Comparison of ENCODE assay signal across 13 cellular contexts in the genomic region with DNA sequence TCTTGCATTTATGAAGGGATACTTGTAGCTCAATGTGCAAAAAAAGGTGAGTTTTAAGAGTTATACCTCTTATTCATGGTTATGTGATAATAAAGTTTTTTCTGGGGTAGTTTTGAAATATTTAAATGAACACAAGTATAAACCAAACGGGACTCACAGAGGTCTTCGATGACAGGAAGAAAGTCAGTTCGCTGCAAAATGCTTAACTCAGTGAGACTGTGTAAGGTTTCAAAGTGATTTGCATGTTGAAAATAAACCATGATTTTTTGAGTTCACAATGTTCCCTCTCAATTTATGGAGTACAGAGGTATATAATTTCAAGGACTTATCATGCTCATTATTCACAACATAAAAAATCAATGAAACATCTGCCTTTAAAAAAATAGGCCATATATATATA. TPM values are rescaled to one million over a fixed set of nuclear protein-coding genes. Genes with fewer than 3 reads are reported as not detected.
DNase-seq lines count a peak whose midpoint lies in the region; ATAC-seq, FAIRE-seq and TF ChIP-seq lines count a peak whose summit lies in the region.
"Had no signal": no experiment of that assay in that cellular context is flagged by ENCODE, and none has a peak within 500 bp of the region (broad histone marks: within the 10 kb centered on the region; RNA-seq: fewer than 3 reads in every experiment).

No MANE protein-coding gene starts in this region.

- peak overlapping the region; percentile 55 for H3K4me2 ChIP-seq in GM12878 (ENCODE audit: control insufficient read depth, insufficient read depth)

- no peak for TF ChIP-seq RAD21 in GM12878 (IDR thresholded peaks at IDR 0.05; ENCODE audit: insufficient read depth, low read depth, low read length)

- CTCF ChIA-PET in GM12878 (lab: Yijun Ruan, JAX) = interaction anchor here (0.7 to 1.1 kb wide), 3 partner anchors 10 to 57 kb away, joined by 3 read pairs; no protein-coding TSS in a partner anchor
- CTCF ChIA-PET in naive thymus-derived CD4-positive, alpha-beta T cell (lab: Charles Lee) = no interaction called here

- intact Hi-C loops in GM12878 (cut with micrococcal nuclease; ENCODE audit: unreplicated experiment) = no loop called here
- intact Hi-C loops in naive thymus-derived CD4-positive, alpha-beta T cell (cut with micrococcal nuclease) = no loop called here

- H3K4me1 Mint-ChIP-seq in naive thymus-derived CD4-positive, alpha-beta T cell = peaks cover 0 to 9% (median 8%) of the 10 kb centered on the region in 7 donors
- H3K4me1 Mint-ChIP-seq: WTC11 had no signal

- H3K36me3 Mint-ChIP-seq in naive thymus-derived CD4-positive, alpha-beta T cell = peaks cover 0 to 33% (median 8%) of the 10 kb centered on the region in 5 donors

- peaks cover 0 to 5% (median 0%) of the 10 kb centered on the region in 11 donors for H3K9me3 Mint-ChIP-seq in naive thymus-derived CD4-positive, alpha-beta T cell

- no peaks in the 10 kb centered on the region for H4K20me1 ChIP-seq in GM12878 (ENCODE audit: control insufficient read depth, insufficient read depth)

- no peak for TF ChIP-seq CTCF in GM12878 (IDR thresholded peaks at IDR 0.05 in 2 of 3, conservative IDR thresholded peaks at IDR 0.05 in 1 of 3; ENCODE audit: control insufficient read depth in 2 of 3, extremely low read depth in 1 of 3, insufficient read depth in 1 of 3, low read depth in 3 of 3, low read length in 3 of 3)

- peak overlapping the region in 5 of 10 donors; percentile 10 to 39 (median 20) for H3K4me3 Mint-ChIP-seq in naive thymus-derived CD4-positive, alpha-beta T cell
- H3K4me3 Mint-ChIP-seq: WTC11 had no signal

- FAIRE-seq in GM12891 (lab: Jason Lieb, UNC) (peak; percentile 68), GM12878 (lab: Jason Lieb, UNC) (peak; percentile 18)
- FAIRE-seq: islet of Langerhans had no signal

- H3K9ac ChIP-seq in GM12878 (ENCODE audit: control insufficient read depth, insufficient read depth, low read length) = peak overlapping the region; percentile 27; the same call in 1 of the 2 replicates

- SMC1A ChIA-PET in GM12878 (lab: Charles Lee; ENCODE audit: uncharacterized antibody, unreplicated experiment) = no interaction called here

- H3K36me3 ChIP-seq in GM12878 (ENCODE audit: control insufficient read depth in 2 of 2, insufficient read depth in 2 of 2, low read length in 1 of 2) = peaks cover 4 to 8% of the 10 kb centered on the region in 2 experiments; a peak in 3 of 4 replicates
- H3K36me3 ChIP-seq in naive thymus-derived CD4-positive, alpha-beta T cell (ENCODE audit: control insufficient read depth in 2 of 3, insufficient read depth in 3 of 3, low read length in 3 of 3) = no peaks in the 10 kb centered on the region

- POLR2A ChIA-PET in GM12878 (lab: Charles Lee) = no interaction called here
- POLR2A ChIA-PET in naive thymus-derived CD4-positive, alpha-beta T cell (lab: Charles Lee) = interaction anchor here (0.6 kb wide), 1 partner anchor 218 kb away, joined by 3 read pairs; no protein-coding TSS in a partner anchor

- no peaks in the 10 kb centered on the region for H3K79me2 ChIP-seq in GM12878 (ENCODE audit: control insufficient read depth, insufficient read depth, low read length)

- H3K27me3 ChIP-seq in GM12878 (replicated peaks in 1 of 2; ENCODE audit: control insufficient read depth in 2 of 2, insufficient read depth in 2 of 2, low read length in 1 of 2) = no peaks in the 10 kb centered on the region
- H3K27me3 ChIP-seq in naive thymus-derived CD4-positive, alpha-beta T cell (ENCODE audit: control insufficient read depth in 2 of 2, insufficient read depth in 2 of 2, low read length in 2 of 2) = no peaks in the 10 kb centered on the region
- H3K27me3 ChIP-seq: neutrophil had no signal

- no peaks in the 10 kb centered on the region for H3K27me3 Mint-ChIP-seq in naive thymus-derived CD4-positive, alpha-beta T cell

- H3K27ac Mint-ChIP-seq in naive thymus-derived CD4-positive, alpha-beta T cell = no peak overlapping the region
- H3K27ac Mint-ChIP-seq: WTC11 had no signal

- BruUV-seq in GM12878 (replicated peaks; lab: Mats Ljungman, UMichigan) = no TSS peak

- TF ChIP-seq EP300 in GM12878 (IDR thresholded peaks at IDR 0.05; ENCODE audit: borderline replicate concordance in 1 of 2, control insufficient read depth in 1 of 2, low read depth in 2 of 2, low read length in 2 of 2) = no peak

- DNase-seq in GM12891 (ENCODE audit: insufficient read length, low spot score) = no peak
- DNase-seq in GM12878 (ENCODE audit: low read depth, low spot score) = no peak
- no peak for DNase-seq in naive thymus-derived CD4-positive, alpha-beta T cell
- no peak for DNase-seq in SIG-M5 treated with dmso at 0.1 percent for 504 hours (lab: John Stamatoyannopoulos, UW; ENCODE audit: unreplicated experiment)
- DNase-seq: NCI-H1048, NCI-H748 treated with DMSO at 0.1 percent for 48 hours, SHP77 treated with DMSO at 0.1 percent for 48 hours had no signal

- H2AFZ ChIP-seq in GM12878 (ENCODE audit: control insufficient read depth, low read depth, low read length) = peak overlapping the region; percentile 34

- H3K4me3 ChIP-seq in GM12878 = peak overlapping the region; percentile 7; the same call in 1 of the 2 replicates
- peak overlapping the region; percentile 19 for H3K4me3 ChIP-seq in naive thymus-derived CD4-positive, alpha-beta T cell (ENCODE audit: low read length)

- ATAC-seq in GM21390 (IDR thresholded peaks at IDR 0.05; ENCODE audit: unreplicated experiment) = peak; percentile 46
- ATAC-seq in GM12878 = no peak
- no peak for ATAC-seq in naive thymus-derived CD4-positive, alpha-beta T cell
- ATAC-seq in HG03378 (IDR thresholded peaks at IDR 0.05; ENCODE audit: unreplicated experiment) = no peak
- no peak for ATAC-seq in HG03175 (IDR thresholded peaks at IDR 0.05; ENCODE audit: unreplicated experiment)
- ATAC-seq: WTC11 had no signal

- RAD21 ChIA-PET in GM12878 (lab: Charles Lee; ENCODE audit: unreplicated experiment) = interaction anchor here (1.0 kb wide), 1 partner anchor 42 kb away, joined by 3 read pairs; a partner anchor contains a TSS

- no peaks in the 10 kb centered on the region for H3K4me1 ChIP-seq in GM12878 (ENCODE audit: control insufficient read depth, insufficient read depth, low read length)
- H3K4me1 ChIP-seq in naive thymus-derived CD4-positive, alpha-beta T cell (ENCODE audit: control insufficient read depth in 2 of 2, insufficient read depth in 2 of 2, low read length in 2 of 2) = no peaks in the 10 kb centered on the region

- no peak for TF ChIP-seq POLR2A in GM12891 (IDR thresholded peaks at IDR 0.05; ENCODE audit: low read depth, low read length)
- TF ChIP-seq POLR2A in GM12878 (IDR thresholded peaks at IDR 0.05; ENCODE audit: low read depth, low read length) = no peak

- WGBS in GM12878 (ENCODE audit: insufficient coverage, insufficient replicate concordance, low lambda C conversion rate, missing lambda C conversion rate) = 40% methylated on average over 3 of the region's 3 CpGs

- H3K9me3 ChIP-seq in GM12878 (replicated peaks; ENCODE audit: control insufficient read depth, insufficient read depth, low read length) = no peaks in the 10 kb centered on the region
- no peaks in the 10 kb centered on the region for H3K9me3 ChIP-seq in naive thymus-derived CD4-positive, alpha-beta T cell (ENCODE audit: control insufficient read depth in 2 of 3, low read length in 3 of 3)
- H3K9me3 ChIP-seq: neutrophil had no signal

- H3K27ac ChIP-seq in GM12878 (ENCODE audit: control insufficient read depth, insufficient read depth) = no peak overlapping the region; the same call in 1 of the 2 replicates
- H3K27ac ChIP-seq in naive thymus-derived CD4-positive, alpha-beta T cell (ENCODE audit: low read depth, low read length) = no peak overlapping the region
- H3K27ac ChIP-seq: neutrophil had no signal

- in situ Hi-C loops in GM12878 (cut with MboI) = no loop called here

RNA-seq across cellular contexts. Expression of a gene that starts 36.3 kb away (rescaled TPM):
- 0.24 TPM for polyA plus RNA-seq in GM12891 (2012; ENCODE audit: low read depth, missing spikeins)
- total RNA-seq in GM12878 (2013; cell fraction: nucleolus; rRNA removed) = 3.5 TPM in 2 replicates
- 0.06 and 0.16 TPM in 2 replicates for total RNA-seq in GM12878 (2014; rRNA removed)
- total RNA-seq in GM12878 (2014; rRNA removed; fragmentation: Illumina TruSeq; extraction: Trizol) = 0.09 and 0.13 TPM in 2 replicates
- 0.05 and 0.13 TPM in 2 replicates for total RNA-seq in GM12878 (2021)
- 0.05 TPM for polyA plus RNA-seq in GM12878 (2011; ENCODE audit: low read depth)
- polyA plus RNA-seq in GM12878 (2011; rRNA removed) = 0.27 and 0.40 TPM in 2 replicates
- 0.12 TPM in 2 replicates for polyA plus RNA-seq in GM12878 (2011; cell fraction: cytosol; rRNA removed)
- polyA plus RNA-seq in GM12878 (2011; cell fraction: nucleus; rRNA removed) = 0.99 and 1.2 TPM in 2 replicates
- 0.13 and 0.14 TPM in 2 replicates for polyA plus RNA-seq in GM12878 (2012)
- 0.07 and 0.13 TPM in 2 replicates for polyA plus RNA-seq in GM12878 (2014; fragmentation: Illumina TruSeq; extraction: Trizol)
- under 1 TPM; 0.06 to 0.09 TPM for polyA plus RNA-seq in GM12878 (2014; fragmentation: Nextera tagmentation; extraction: Ambion mirVana)
- polyA plus RNA-seq in GM12878 (2014; rRNA removed) = 0.05 and 0.13 TPM in 2 replicates
- polyA plus RNA-seq in GM12878 (2016; fragmentation: Nextera tagmentation; extraction: Ambion mirVana) = under 1 TPM in 1 of 2 experiments, not detected in 1; 0.12 TPM
- 0.21 and 0.66 TPM in 2 replicates for polyA minus RNA-seq in GM12878 (2011; rRNA and poly(A)+ RNA removed)
- 0.27 TPM in 1 of 2 replicates, not detected in the other for polyA minus RNA-seq in GM12878 (2011; cell fraction: cytosol; rRNA and poly(A)+ RNA removed)
- 0.73 and 0.96 TPM in 2 replicates for polyA minus RNA-seq in GM12878 (2011; cell fraction: nucleus; rRNA and poly(A)+ RNA removed)
- under 1 TPM in 4 of 5 experiments, not detected in 1; 0.05 to 0.29 (median 0.10) TPM for total RNA-seq in naive thymus-derived CD4-positive, alpha-beta T cell
- not detected for polyA plus RNA-seq in naive thymus-derived CD4-positive, alpha-beta T cell

RNA-seq across cellular contexts. Expression of a gene that starts 42.5 kb away (rescaled TPM):
- polyA plus RNA-seq in GM12891 (2012; ENCODE audit: low read depth, missing spikeins) = 8.3 TPM
- 72.9 and 81.9 TPM in 2 replicates for total RNA-seq in GM12878 (2013; cell fraction: nucleolus; rRNA removed)
- total RNA-seq in GM12878 (2014; rRNA removed) = 28.6 and 37.2 TPM in 2 replicates
- 26.2 and 32.3 TPM in 2 replicates for total RNA-seq in GM12878 (2014; rRNA removed; fragmentation: Illumina TruSeq; extraction: Trizol)
- total RNA-seq in GM12878 (2021) = 25.8 and 26.6 TPM in 2 replicates
- 5.7 TPM for polyA plus RNA-seq in GM12878 (2011; ENCODE audit: low read depth)
- 28.7 and 39.5 TPM in 2 replicates for polyA plus RNA-seq in GM12878 (2011; rRNA removed)
- polyA plus RNA-seq in GM12878 (2011; cell fraction: cytosol; rRNA removed) = 17.9 and 33.3 TPM in 2 replicates
- polyA plus RNA-seq in GM12878 (2011; cell fraction: nucleus; rRNA removed) = 67.2 and 84.8 TPM in 2 replicates
- polyA plus RNA-seq in GM12878 (2012) = 11.1 and 12.2 TPM in 2 replicates
- polyA plus RNA-seq in GM12878 (2014; fragmentation: Illumina TruSeq; extraction: Trizol) = 29.7 and 33.9 TPM in 2 replicates
- polyA plus RNA-seq in GM12878 (2014; fragmentation: Nextera tagmentation; extraction: Ambion mirVana) = 10 to 100 TPM; 12.5 to 18.8 TPM
- 14.9 and 28.2 TPM in 2 replicates for polyA plus RNA-seq in GM12878 (2014; rRNA removed)
- polyA plus RNA-seq in GM12878 (2016; fragmentation: Nextera tagmentation; extraction: Ambion mirVana) = 10 to 100 TPM; 25.2 to 26.4 TPM
- 116 and 139 TPM in 2 replicates for polyA minus RNA-seq in GM12878 (2011; rRNA and poly(A)+ RNA removed)
- 9.5 and 14.3 TPM in 2 replicates for polyA minus RNA-seq in GM12878 (2011; cell fraction: cytosol; rRNA and poly(A)+ RNA removed)
- 77.1 and 117 TPM in 2 replicates for polyA minus RNA-seq in GM12878 (2011; cell fraction: nucleus; rRNA and poly(A)+ RNA removed)
- 10 to 100 TPM in 1 of 5 experiments, 1 to 10 TPM in 4; 3.4 to 44.2 (median 4.1) TPM for total RNA-seq in naive thymus-derived CD4-positive, alpha-beta T cell
- 1 to 10 TPM; 1.7 to 3.0 TPM for polyA plus RNA-seq in naive thymus-derived CD4-positive, alpha-beta T cell

RNA-seq across cellular contexts. Expression of a gene that starts 42.8 kb away (rescaled TPM):
- polyA plus RNA-seq in GM12891 (2012; ENCODE audit: low read depth, missing spikeins) = 9.9 TPM
- 33.6 and 37.3 TPM in 2 replicates for total RNA-seq in GM12878 (2013; cell fraction: nucleolus; rRNA removed)
- total RNA-seq in GM12878 (2014; rRNA removed) (5.8 and 8.4 TPM in 2 replicates), GM12878 (2014; rRNA removed; fragmentation: Illumina TruSeq; extraction: Trizol) (10.1 and 10.3 TPM in 2 replicates), GM12878 (2021) (8.9 and 9.3 TPM in 2 replicates)
- 7.4 TPM for polyA plus RNA-seq in GM12878 (2011; ENCODE audit: low read depth)
- polyA plus RNA-seq in GM12878 (2011; rRNA removed) (15.6 and 27.7 TPM in 2 replicates), GM12878 (2014; fragmentation: Illumina TruSeq; extraction: Trizol) (9.0 and 11.7 TPM in 2 replicates), GM12878 (2014; fragmentation: Nextera tagmentation; extraction: Ambion mirVana) (1 to 10 TPM; 4.3 to 7.8 TPM), GM12878 (2014; rRNA removed) (4.6 and 5.4 TPM in 2 replicates), GM12878 (2016; fragmentation: Nextera tagmentation; extraction: Ambion mirVana) (10 to 100 TPM; 10.8 to 11.6 TPM)
- polyA plus RNA-seq in GM12878 (2011; cell fraction: cytosol; rRNA removed) = 5.3 and 5.4 TPM in 2 replicates
- polyA plus RNA-seq in GM12878 (2011; cell fraction: nucleus; rRNA removed) = 23.6 and 31.4 TPM in 2 replicates
- 8.4 and 10.7 TPM in 2 replicates for polyA plus RNA-seq in GM12878 (2012)
- 10.6 and 17.6 TPM in 2 replicates for polyA minus RNA-seq in GM12878 (2011; rRNA and poly(A)+ RNA removed)
- 3.7 and 4.3 TPM in 2 replicates for polyA minus RNA-seq in GM12878 (2011; cell fraction: cytosol; rRNA and poly(A)+ RNA removed)
- 17.8 and 20.5 TPM in 2 replicates for polyA minus RNA-seq in GM12878 (2011; cell fraction: nucleus; rRNA and poly(A)+ RNA removed)
- total RNA-seq in naive thymus-derived CD4-positive, alpha-beta T cell = 10 to 100 TPM in 4 of 5 experiments, 1 to 10 TPM in 1; 9.6 to 17.3 (median 14.6) TPM
- polyA plus RNA-seq in naive thymus-derived CD4-positive, alpha-beta T cell = 10 to 100 TPM in 1 of 2 donors, 1 to 10 TPM in 1; 4.5 to 14.5 TPM
